ENCODE assay signal across 24 cellular contexts in genomic region chr5:14293279-14293678, GRCh38.
"Had no signal": no experiment of that assay in that cellular context is flagged by ENCODE, and none has a peak within 500 bp of the region (broad histone marks: within the 10 kb centered on the region; RNA-seq: fewer than 3 reads in every experiment).

No MANE protein-coding gene starts in this region.

- H3K27ac ChIP-seq: esophagus muscularis mucosa, pancreas, right lobe of liver, transverse colon, vagina had no signal

- H3K9me3 ChIP-seq: esophagus muscularis mucosa, neutrophil, pancreas, right lobe of liver, transverse colon, vagina had no signal

- H3K4me3 ChIP-seq: esophagus muscularis mucosa, pancreas, right lobe of liver, transverse colon, vagina had no signal

- H3K36me3 ChIP-seq: pancreas had no signal

- H3K9me3 Mint-ChIP-seq: activated B cell treated with CpG ODN at 0.5 μM for 24 hours; activated naive CD8-positive, alpha-beta T cell treated with anti-CD3 and anti-CD28 coated beads for 36 hours; activated T-cell treated with anti-CD3 and anti-CD28 coated beads, Interleukin-2, amount 50 U/mL, for 4 hours; activated T-helper 2 cell treated with anti-CD3 and anti-CD28 coated beads, Interferon-gamma antibody, Interleukin-2, Interleukin-4, amounts not matched to agents 10 μg/mL and 5 μg/mL and 100 μg/mL, durations not matched to agents 14 hours and 24 hours and 36 hours; memory B cell; nephron; stimulated activated naive B cell treated with anti-CD40 and anti-IgM and Interleukin-4, amounts not matched to agents 10 μg/mL and 1 μg/mL and 100 μg/mL, for 72 hours had no signal

- H3K4me1 Mint-ChIP-seq: activated B cell treated with CpG ODN at 0.5 μM for 24 hours; activated naive CD8-positive, alpha-beta T cell treated with anti-CD3 and anti-CD28 coated beads for 36 hours; memory B cell had no signal

- H3K27me3 Mint-ChIP-seq: activated B cell treated with CpG ODN at 0.5 μM for 24 hours; activated naive CD8-positive, alpha-beta T cell treated with anti-CD3 and anti-CD28 coated beads for 36 hours; memory B cell; stimulated activated naive B cell treated with anti-CD40 and anti-IgM and Interleukin-4, amounts not matched to agents 10 μg/mL and 1 μg/mL and 100 μg/mL, for 72 hours had no signal

- H3K27me3 ChIP-seq: esophagus muscularis mucosa, neutrophil, pancreas, right lobe of liver, transverse colon, vagina had no signal

- H3K4me1 ChIP-seq: pancreas, right lobe of liver, transverse colon had no signal

- DNase-seq: activated B cell treated with CpG ODN at 0.5 μM for 24 hours; activated CD4-positive, alpha-beta T cell treated with anti-CD3 and anti-CD28 coated beads for 4 hours; activated CD4-positive, alpha-beta T cell treated with anti-CD3 and anti-CD28 coated beads, Interleukin-2, amount 50 U/mL, for 48 hours; activated CD8-positive, alpha-beta memory T cell treated with anti-CD3 and anti-CD28 coated beads, Interleukin-2, amount 50 U/mL, for 48 hours; activated naive CD4-positive, alpha-beta T cell treated with Interleukin-2 at 50 U/mL for 16 hours; activated naive CD8-positive, alpha-beta T cell treated with anti-CD3 and anti-CD28 coated beads for 36 hours; activated T-cell treated with anti-CD3 and anti-CD28 coated beads, Interleukin-2, amount 50 U/mL, for 4 hours; amniotic stem cell; effector memory CD4-positive, alpha-beta T cell; head of caudate nucleus; hypothalamus; pancreas; right lobe of liver; stimulated activated CD4-positive, alpha-beta T cell treated with anti-CD3 and anti-CD28 coated beads, Interleukin-2, amount 100 ng/mL, for 48 hours; stimulated activated CD8-positive, alpha-beta memory T cell treated with anti-CD3 and anti-CD28 coated beads, Interleukin-4, amount 100 ng/mL, for 48 hours; stimulated activated naive B cell treated with anti-CD40 and anti-IgM and Interleukin-4, amounts not matched to agents 10 μg/mL and 1 μg/mL and 100 μg/mL, for 72 hours; T-helper 1 cell; transverse colon had no signal

- H3K27ac Mint-ChIP-seq: activated B cell treated with CpG ODN at 0.5 μM for 24 hours; activated naive CD8-positive, alpha-beta T cell treated with anti-CD3 and anti-CD28 coated beads for 36 hours; activated T-helper 2 cell treated with anti-CD3 and anti-CD28 coated beads, Interferon-gamma antibody, Interleukin-2, Interleukin-4, amounts not matched to agents 10 μg/mL and 5 μg/mL and 100 μg/mL, durations not matched to agents 14 hours and 24 hours and 36 hours; memory B cell; nephron had no signal

- H3K4me3 Mint-ChIP-seq: activated B cell treated with CpG ODN at 0.5 μM for 24 hours; activated naive CD8-positive, alpha-beta T cell treated with anti-CD3 and anti-CD28 coated beads for 36 hours; activated T-cell treated with anti-CD3 and anti-CD28 coated beads, Interleukin-2, amount 50 U/mL, for 4 hours; memory B cell; nephron; stimulated activated naive B cell treated with anti-CD40 and anti-IgM and Interleukin-4, amounts not matched to agents 10 μg/mL and 1 μg/mL and 100 μg/mL, for 72 hours had no signal

- H3K36me3 Mint-ChIP-seq: activated naive CD8-positive, alpha-beta T cell treated with anti-CD3 and anti-CD28 coated beads for 36 hours had no signal

- ATAC-seq: activated T-cell treated with anti-CD3 and anti-CD28 coated beads, Interleukin-2, amount 50 U/mL, for 4 hours; pancreas; right lobe of liver; stimulated activated naive B cell treated with anti-CD40 and anti-IgM and Interleukin-4, amounts not matched to agents 10 μg/mL and 1 μg/mL and 100 μg/mL, for 72 hours had no signal
